ENCODE assay signal across 12 cellular contexts in genomic region chr11:107446822-107447431, GRCh38.
"Had no signal": no experiment of that assay in that cellular context is flagged by ENCODE, and none has a peak within 500 bp of the region (broad histone marks: within the 10 kb centered on the region; RNA-seq: fewer than 3 reads in every experiment).

No MANE protein-coding gene starts in this region.

- H3K27me3 ChIP-seq: sigmoid colon, upper lobe of right lung had no signal

- FAIRE-seq: colon had no signal

- H3K4me1 Mint-ChIP-seq: nephron progenitor cell had no signal

- H3K27me3 Mint-ChIP-seq: activated T-cell treated with anti-CD3 and anti-CD28 coated beads, Interleukin-2, amount 50 U/mL, for 24 hours; stimulated activated naive CD8-positive, alpha-beta T cell treated with anti-CD3 and anti-CD28 coated beads, Interleukin-15, Interleukin-2, amounts not matched to agents 100 ng/mL and 50 ng/mL, for 24 hours had no signal

- H3K4me3 ChIP-seq: sigmoid colon, upper lobe of right lung had no signal

- H3K9me3 ChIP-seq: sigmoid colon, upper lobe of right lung had no signal

- ATAC-seq: activated CD4-positive, CD25-positive, alpha-beta regulatory T cell treated with anti-CD3 and anti-CD28 coated beads, Interleukin-2, amount 50 U/mL, for 24 hours; left ventricle myocardium superior; upper lobe of right lung had no signal

- DNase-seq: activated CD4-positive, alpha-beta T cell treated with anti-CD3 and anti-CD28 coated beads, Interleukin-2, amount 50 U/mL, for 4 hours; activated gamma-delta T cell; activated T-cell treated with anti-CD3 and anti-CD28 coated beads, Interleukin-2, amount 50 U/mL, for 24 hours; left ventricle myocardium superior; mesenchymal stem cell; nephron progenitor cell; sigmoid colon; stimulated activated CD4-positive, alpha-beta T cell treated with anti-CD3 and anti-CD28 coated beads, Interleukin-2, amount 100 ng/mL, for 24 hours; upper lobe of right lung had no signal

- H3K27ac ChIP-seq: sigmoid colon, upper lobe of right lung had no signal

- H3K27ac Mint-ChIP-seq: activated T-cell treated with anti-CD3 and anti-CD28 coated beads, Interleukin-2, amount 50 U/mL, for 24 hours; nephron progenitor cell; stimulated activated naive CD8-positive, alpha-beta T cell treated with anti-CD3 and anti-CD28 coated beads, Interleukin-15, Interleukin-2, amounts not matched to agents 100 ng/mL and 50 ng/mL, for 24 hours had no signal

- H3K4me1 ChIP-seq: sigmoid colon, upper lobe of right lung had no signal

- H3K9me3 Mint-ChIP-seq: activated T-cell treated with anti-CD3 and anti-CD28 coated beads, Interleukin-2, amount 50 U/mL, for 24 hours; nephron progenitor cell; stimulated activated naive CD8-positive, alpha-beta T cell treated with anti-CD3 and anti-CD28 coated beads, Interleukin-15, Interleukin-2, amounts not matched to agents 100 ng/mL and 50 ng/mL, for 24 hours had no signal

- H3K4me3 Mint-ChIP-seq: activated T-cell treated with anti-CD3 and anti-CD28 coated beads, Interleukin-2, amount 50 U/mL, for 24 hours; nephron progenitor cell; stimulated activated naive CD8-positive, alpha-beta T cell treated with anti-CD3 and anti-CD28 coated beads, Interleukin-15, Interleukin-2, amounts not matched to agents 100 ng/mL and 50 ng/mL, for 24 hours had no signal
